10 cellular contexts compared by ENCODE assay signal in the genomic region with DNA sequence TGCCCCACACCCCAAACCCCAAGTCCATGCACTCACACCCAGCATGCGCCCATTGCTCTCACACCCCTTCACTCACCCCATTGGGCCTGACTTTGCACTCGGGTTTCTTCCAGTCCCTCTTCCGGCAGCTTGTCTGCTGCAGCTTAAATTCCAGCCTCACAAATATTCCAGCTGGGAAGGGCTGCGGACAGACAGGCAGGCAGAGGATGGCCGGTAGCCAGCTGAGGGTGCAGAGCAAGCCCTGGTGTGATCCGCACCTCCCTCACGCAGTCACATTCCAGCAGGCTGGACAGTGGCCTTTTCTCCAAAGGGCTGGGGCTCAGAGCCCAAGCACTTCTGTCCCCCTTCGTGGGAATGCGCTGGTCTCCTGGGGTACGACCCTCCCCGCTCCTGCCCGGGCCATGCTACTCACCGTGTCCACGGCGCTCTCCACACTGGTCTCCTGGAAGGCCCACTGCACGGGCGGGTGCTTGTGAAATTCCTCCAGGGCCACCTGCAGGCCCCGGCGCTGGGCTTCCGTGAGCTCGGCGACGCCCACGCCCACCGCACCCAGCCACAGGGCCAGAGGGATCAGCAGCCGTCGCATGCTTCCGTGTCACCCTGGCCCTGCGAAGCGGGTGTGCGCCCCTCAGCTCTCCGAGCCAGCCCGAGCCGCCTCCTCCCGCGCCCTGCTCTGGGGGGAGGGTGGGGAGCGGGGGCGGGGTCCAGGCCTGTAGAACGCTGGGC. TPM values are rescaled to one million over a fixed set of nuclear protein-coding genes. Genes with fewer than 3 reads are reported as not detected.
DNase-seq lines count a peak whose midpoint lies in the region; ATAC-seq and TF ChIP-seq lines count a peak whose summit lies in the region.
"Had no signal": no experiment of that assay in that cellular context is flagged by ENCODE, and none has a peak within 500 bp of the region (broad histone marks: within the 10 kb centered on the region; RNA-seq: fewer than 3 reads in every experiment).

No MANE protein-coding gene starts in this region.

- TF ChIP-seq CTCF in esophagus muscularis mucosa (IDR thresholded peaks at IDR 0.05) (peak in 1 of 3 experiments; percentile 15), mesothelial cell of epicardium (IDR thresholded peaks at IDR 0.05; ENCODE audit: unreplicated experiment) (no peak), transverse colon (IDR thresholded peaks at IDR 0.05) (peak in 1 of 5 experiments; percentile 10)

- TF ChIP-seq POLR2A in esophagus muscularis mucosa (IDR thresholded peaks at IDR 0.05; ENCODE audit: low read depth) (no peak), transverse colon (IDR thresholded peaks at IDR 0.05) (no peak)

- H3K36me3 ChIP-seq in esophagus muscularis mucosa = peaks cover 0 to 16% (median 5%) of the 10 kb centered on the region in 4 donors
- H3K36me3 ChIP-seq in transverse colon = no peaks in the 10 kb centered on the region

- peaks cover 38% of the 10 kb centered on the region for H3K27me3 Mint-ChIP-seq in activated CD4-positive, alpha-beta T cell treated with anti-CD3 and anti-CD28 coated beads, Interleukin-2, amount 10 ng/mL, durations not matched to agents 24 days and 14 days
- peaks cover 40% of the 10 kb centered on the region for H3K27me3 Mint-ChIP-seq in mesothelial cell of epicardium (ENCODE audit: low read depth)

- H3K27ac Mint-ChIP-seq in activated CD4-positive, alpha-beta T cell treated with anti-CD3 and anti-CD28 coated beads, Interleukin-2, amount 10 ng/mL, durations not matched to agents 24 days and 14 days = no peak overlapping the region
- H3K27ac Mint-ChIP-seq in mesothelial cell of epicardium = no peak overlapping the region

- intact Hi-C loops in activated CD4-positive, alpha-beta T cell treated with anti-CD3 and anti-CD28 coated beads, Interleukin-2, amount 10 ng/mL, durations not matched to agents 24 days and 14 days (cut with micrococcal nuclease) = no loop called here
- intact Hi-C loops in esophagus muscularis mucosa (cut with DNase I) = loop anchor here (2.0 kb wide), 1 partner anchor 29 kb away; the partner anchor contains the start of gene REPIN1
- intact Hi-C loops in transverse colon (cut with DNase I; ENCODE audit: low total_unique reads) = no loop called here

- peaks cover 8% of the 10 kb centered on the region for H3K9me3 Mint-ChIP-seq in activated CD4-positive, alpha-beta T cell treated with anti-CD3 and anti-CD28 coated beads, Interleukin-2, amount 10 ng/mL, durations not matched to agents 24 days and 14 days
- peaks cover 11% of the 10 kb centered on the region for H3K9me3 Mint-ChIP-seq in mesothelial cell of epicardium

- no peak for TF ChIP-seq EP300 in esophagus muscularis mucosa (IDR thresholded peaks at IDR 0.05)
- no peak for TF ChIP-seq EP300 in transverse colon (IDR thresholded peaks at IDR 0.05; ENCODE audit: low read depth)

- no peak overlapping the region for H3K4me3 Mint-ChIP-seq in activated CD4-positive, alpha-beta T cell treated with anti-CD3 and anti-CD28 coated beads, Interleukin-2, amount 10 ng/mL, durations not matched to agents 24 days and 14 days
- peak overlapping the region; percentile 62 for H3K4me3 Mint-ChIP-seq in mesothelial cell of epicardium

- WGBS in esophagus muscularis mucosa = 12% methylated on average over 21 of the region's 39 CpGs
- 15% methylated on average over 30 of the region's 39 CpGs; no CpG with 5 or more reads in 1 of the 2 donors for WGBS in transverse colon (ENCODE audit: low coverage in 1 of 2), 2 donors

- H3K4me3 ChIP-seq in esophagus muscularis mucosa (peak overlapping the region; percentile 59 to 79 (median 68)), transverse colon (peak overlapping the region; percentile 43 to 61 (median 47))

- H3K9me3 ChIP-seq in esophagus muscularis mucosa (peaks cover 0 to 2% (median 0%) of the 10 kb centered on the region in 4 donors), transverse colon (no peaks in the 10 kb centered on the region)

- H3K36me3 Mint-ChIP-seq in activated CD4-positive, alpha-beta T cell treated with anti-CD3 and anti-CD28 coated beads, Interleukin-2, amount 10 ng/mL, durations not matched to agents 24 days and 14 days (ENCODE audit: low read depth) = peaks cover 6% of the 10 kb centered on the region
- peaks cover 3% of the 10 kb centered on the region for H3K36me3 Mint-ChIP-seq in mesothelial cell of epicardium

- H3K4me1 ChIP-seq in esophagus muscularis mucosa = peaks cover 32 to 71% (median 70%) of the 10 kb centered on the region in 4 donors
- H3K4me1 ChIP-seq in transverse colon = peaks cover 20 to 58% (median 48%) of the 10 kb centered on the region in 4 donors

- no peak for ATAC-seq in HG03571 (IDR thresholded peaks at IDR 0.05; ENCODE audit: unreplicated experiment)

- in situ Hi-C loops in transverse colon (cut with MboI; ENCODE audit: low pct_ligation_motif_present in 1 of 4, low pct_unique_long_range_greater_than_20kb in 1 of 4, low sequenced_read_pairs in 3 of 4) = no loop called here

- peaks cover 3% of the 10 kb centered on the region for H3K4me1 Mint-ChIP-seq in activated CD4-positive, alpha-beta T cell treated with anti-CD3 and anti-CD28 coated beads, Interleukin-2, amount 10 ng/mL, durations not matched to agents 24 days and 14 days
- peaks cover 29% of the 10 kb centered on the region for H3K4me1 Mint-ChIP-seq in mesothelial cell of epicardium

- peak overlapping the region; percentile 82 to 93 (median 88) for H3K27ac ChIP-seq in esophagus muscularis mucosa (replicated peaks in 1 of 4)
- peak overlapping the region; percentile 84 to 94 (median 86) for H3K27ac ChIP-seq in transverse colon
- H3K27ac ChIP-seq: neutrophil had no signal

- H3K27me3 ChIP-seq in esophagus muscularis mucosa (peaks cover 0 to 11% (median 2%) of the 10 kb centered on the region in 4 donors), transverse colon (peaks cover 11% of the 10 kb centered on the region)

- peak; percentile 29 for DNase-seq in activated CD4-positive, alpha-beta T cell treated with anti-CD3 and anti-CD28 coated beads for 48 hours
- no peak for DNase-seq in activated CD4-positive, alpha-beta T cell treated with anti-CD3 and anti-CD28 coated beads, Interleukin-2, amount 10 ng/mL, durations not matched to agents 24 days and 14 days
- DNase-seq in esophagus muscularis mucosa (ENCODE audit: extremely low spot score) (no peak), mesothelial cell of epicardium (ENCODE audit: low spot score in 2 of 2, unreplicated experiment in 2 of 2) (no peak), transverse colon (peak; percentile 65), SHP77 (lab: John Stamatoyannopoulos, UW) (no peak)
- no peak for DNase-seq in stimulated activated CD4-positive, alpha-beta T cell treated with anti-CD3 and anti-CD28 coated beads, Interleukin-4, amount 100 ng/mL, for 1 hour

RNA-seq across cellular contexts. Expression of gene RARRES2, which starts 1.2 kb away (rescaled TPM):
- not detected in 2 replicates for total RNA-seq in activated CD4-positive, alpha-beta T cell treated with anti-CD3 and anti-CD28 coated beads, Interleukin-2, amount 10 ng/mL, durations not matched to agents 24 days and 14 days
- total RNA-seq in esophagus muscularis mucosa (100 to 1,000 TPM; 143 to 193 (median 173) TPM), mesothelial cell of epicardium (24.9 to 26.4 TPM (median 26.2 TPM) in 3 replicates), transverse colon (100 to 1,000 TPM in 2 of 4 donors, 10 to 100 TPM in 2; 84.2 to 124 (median 102) TPM)
- total RNA-seq: A673 had no signal

RNA-seq across cellular contexts. Expression of gene ACTR3C, which starts 16.8 kb away (rescaled TPM):
- 7.9 and 11.7 TPM in 2 replicates for total RNA-seq in activated CD4-positive, alpha-beta T cell treated with anti-CD3 and anti-CD28 coated beads, Interleukin-2, amount 10 ng/mL, durations not matched to agents 24 days and 14 days
- total RNA-seq in esophagus muscularis mucosa (10 to 100 TPM in 1 of 4 donors, 1 to 10 TPM in 3; 4.3 to 10.1 (median 4.8) TPM), mesothelial cell of epicardium (0.40 to 0.84 TPM (median 0.47 TPM) in 3 replicates), transverse colon (10 to 100 TPM; 19.9 to 71.1 (median 42.7) TPM)

RNA-seq across cellular contexts. Expression of gene LRRC61, which starts 17.0 kb away (rescaled TPM):
- 26.8 and 27.5 TPM in 2 replicates for total RNA-seq in activated CD4-positive, alpha-beta T cell treated with anti-CD3 and anti-CD28 coated beads, Interleukin-2, amount 10 ng/mL, durations not matched to agents 24 days and 14 days
- total RNA-seq in esophagus muscularis mucosa (10 to 100 TPM in 2 of 4 donors, 1 to 10 TPM in 2; 7.9 to 16.5 (median 12.4) TPM), mesothelial cell of epicardium (3.3 to 4.0 TPM (median 3.4 TPM) in 3 replicates), transverse colon (10 to 100 TPM in 3 of 4 donors, 1 to 10 TPM in 1; 1.4 to 55.4 (median 17.2) TPM)

RNA-seq across cellular contexts. Expression of gene REPIN1, which starts 28.4 kb away (rescaled TPM):
- total RNA-seq in activated CD4-positive, alpha-beta T cell treated with anti-CD3 and anti-CD28 coated beads, Interleukin-2, amount 10 ng/mL, durations not matched to agents 24 days and 14 days = 73.6 and 79.7 TPM in 2 replicates
- 100 to 1,000 TPM in 2 of 4 donors, 10 to 100 TPM in 2; 66.8 to 143 (median 97.7) TPM for total RNA-seq in esophagus muscularis mucosa
- 147 to 149 TPM (median 148 TPM) in 3 replicates for total RNA-seq in mesothelial cell of epicardium
- 100 to 1,000 TPM; 182 to 414 (median 247) TPM for total RNA-seq in transverse colon

RNA-seq across cellular contexts. Expression of gene ZNF775, which starts 38.9 kb away (rescaled TPM):
- 4.2 and 5.5 TPM in 2 replicates for total RNA-seq in activated CD4-positive, alpha-beta T cell treated with anti-CD3 and anti-CD28 coated beads, Interleukin-2, amount 10 ng/mL, durations not matched to agents 24 days and 14 days
- total RNA-seq in esophagus muscularis mucosa (10 to 100 TPM in 3 of 4 donors, 1 to 10 TPM in 1; 6.6 to 19.8 (median 15.0) TPM), mesothelial cell of epicardium (13.3 to 14.9 TPM (median 14.8 TPM) in 3 replicates), transverse colon (10 to 100 TPM in 3 of 4 donors, 1 to 10 TPM in 1; 8.9 to 75.2 (median 15.2) TPM)

Comparison
In these comparisons a context has a peak if more than half of its experiments do, and no peak if none do; other contexts are left out.
1. DNase-seq: peak in activated CD4-positive, alpha-beta T cell treated with anti-CD3 and anti-CD28 coated beads for 48 hours (single experiment) and transverse colon (single experiment); none in activated CD4-positive, alpha-beta T cell treated with anti-CD3 and anti-CD28 coated beads, Interleukin-2, amount 10 ng/mL, durations not matched to agents 24 days and 14 days (single experiment), esophagus muscularis mucosa (single experiment), mesothelial cell of epicardium (0 of 2), stimulated activated CD4-positive, alpha-beta T cell treated with anti-CD3 and anti-CD28 coated beads, Interleukin-4, amount 100 ng/mL, for 1 hour (single experiment) and SHP77 (0 of 2).
2. RNA of gene RARRES2, which starts 1.2 kb away (total RNA-seq): 143 to 193 TPM in esophagus muscularis mucosa, 84.2 to 124 TPM in transverse colon and 24.9 to 26.4 TPM in mesothelial cell of epicardium; not detected in activated CD4-positive, alpha-beta T cell treated with anti-CD3 and anti-CD28 coated beads, Interleukin-2, amount 10 ng/mL, durations not matched to agents 24 days and 14 days; every median in the first group is over 10 times any median in the second.